ENCODE assay signal across 8 cellular contexts in the genomic region with DNA sequence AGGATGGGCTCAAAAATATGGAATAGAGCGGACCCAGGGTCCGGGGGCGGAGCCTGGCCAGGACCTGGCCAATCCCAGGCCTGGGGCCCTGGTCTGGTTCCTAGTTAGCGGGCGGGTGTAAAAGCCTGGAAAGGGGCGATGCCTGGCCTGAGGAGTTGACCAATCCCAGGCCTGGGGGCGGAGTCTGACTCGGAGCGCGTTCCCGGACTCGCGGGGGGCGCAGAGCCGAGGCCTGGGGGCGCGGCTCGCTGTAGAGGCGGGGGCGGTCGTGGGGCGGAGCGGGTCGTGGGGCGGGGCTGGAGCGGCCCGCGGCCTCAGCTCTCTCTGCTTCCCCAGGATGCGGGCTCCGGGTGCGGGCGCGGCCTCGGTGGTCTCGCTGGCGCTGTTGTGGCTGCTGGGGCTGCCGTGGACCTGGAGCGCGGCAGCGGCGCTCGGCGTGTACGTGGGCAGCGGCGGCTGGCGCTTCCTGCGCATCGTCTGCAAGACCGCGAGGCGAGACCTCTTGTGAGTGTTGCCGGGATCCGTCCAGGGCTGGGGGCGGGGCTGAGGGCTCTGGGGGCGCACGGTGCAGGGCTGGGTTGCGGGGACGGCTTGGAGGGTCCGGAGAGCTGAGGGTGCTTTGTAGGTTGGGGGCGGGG. TPM values are rescaled to one million over a fixed set of nuclear protein-coding genes. Genes with fewer than 3 reads are reported as not detected.
DNase-seq lines count a peak whose midpoint lies in the region; ATAC-seq, FAIRE-seq and TF ChIP-seq lines count a peak whose summit lies in the region.

Gene SLC27A1, plus strand, starts transcription at position 321 of the 638 bp plus-strand sequence. Its CDS starts 17 bp downstream, at position 338.

- no peak; the same call in 1 of the 2 replicates for TF ChIP-seq POLR2A in K562 (conservative IDR thresholded peaks at IDR 0.05)

- no TSS peak for BruUV-seq in K562 (replicated peaks; lab: Mats Ljungman, UMichigan)

- H4K20me1 ChIP-seq in K562 (replicated peaks; ENCODE audit: control insufficient read depth, insufficient read depth, low read length) = no peaks in the 10 kb centered on the region

- ATAC-seq in GM18499 (IDR thresholded peaks at IDR 0.05; ENCODE audit: insufficient read depth, unreplicated experiment) = peak; percentile 46
- ATAC-seq in HG02885 (IDR thresholded peaks at IDR 0.05; ENCODE audit: poor library complexity, unreplicated experiment) = peak; percentile 79
- ATAC-seq in K562 = peak; percentile 95
- ATAC-seq in aorta (ENCODE audit: low FRiP score) = peak; percentile 96

- peaks cover 30 to 43% of the 10 kb centered on the region in 2 experiments for H3K4me1 ChIP-seq in K562 (replicated peaks in 1 of 2; ENCODE audit: control insufficient read depth in 2 of 2, insufficient read depth in 2 of 2, low read length in 2 of 2)
- H3K4me1 ChIP-seq in aorta (ENCODE audit: control insufficient read depth in 1 of 2, insufficient read depth in 2 of 2, low read length in 2 of 2) = no peaks in the 10 kb centered on the region

- no peak for TF ChIP-seq EP300 in K562 (IDR thresholded peaks at IDR 0.05; ENCODE audit: low read length)

- peak within 1 kb of the TSS; percentile 73 for H3K27ac ChIP-seq in K562 (ENCODE audit: extremely low read depth, low read depth, low read length)
- peak within 1 kb of the TSS in 1 of 2 donors; percentile 73 for H3K27ac ChIP-seq in aorta (ENCODE audit: low read depth in 1 of 2, low read length in 2 of 2)

- H3K79me2 ChIP-seq in K562 (ENCODE audit: control insufficient read depth, insufficient read depth, low read length) = no peaks in the 10 kb centered on the region

- H3K36me3 ChIP-seq in K562 (ENCODE audit: control insufficient read depth, insufficient read depth, low read length) (no peaks in the 10 kb centered on the region), aorta (ENCODE audit: control insufficient read depth in 1 of 2, insufficient read depth in 2 of 2, low read length in 1 of 2) (no peaks in the 10 kb centered on the region)

- H3K9me3 ChIP-seq in K562 (replicated peaks; ENCODE audit: control insufficient read depth, insufficient read depth, low read depth, low read length) = peaks cover 2% of the 10 kb centered on the region; the same call in 1 of the 2 replicates
- H3K9me3 ChIP-seq in aorta (ENCODE audit: control insufficient read depth, low read length) = no peaks in the 10 kb centered on the region

- POLR2A ChIA-PET in K562 (lab: Yijun Ruan, JAX) = interaction anchor here (0.6 to 1.0 kb wide), 2 partner anchors 25 to 41 kb away, joined by 3 to 4 read pairs; partner anchors contain the start of gene PGLS

- peak within 1 kb of the TSS; percentile 58 to 92 for H3K9ac ChIP-seq in K562 (ENCODE audit: insufficient read depth in 1 of 2, low read depth in 2 of 2, low read length in 2 of 2)

- intact Hi-C loops in K562 (cut with micrococcal nuclease) = no loop called here
- intact Hi-C loops in aorta (cut with DNase I) = loop anchor here (5.0 to 10.0 kb wide), 2 partner anchors 42 to 384 kb away; partner anchors contain the start of genes PGLS (in 1 of the 2) and RPL18A (in 1 of the 2)

- peak; percentile 97 for FAIRE-seq in K562 (lab: Jason Lieb, UNC)

- WGBS in K562 (ENCODE audit: insufficient coverage, low coverage, missing lambda C conversion rate) = under 1% methylated on average over 46 of the region's 61 CpGs
- 1% methylated on average over 45 to 61 of the region's 61 CpGs for WGBS in aorta, 2 donors

- H3K4me2 ChIP-seq in K562 (ENCODE audit: insufficient read depth, low read length) = peak within 1 kb of the TSS; percentile 96

- no peak for TF ChIP-seq CTCF in K562 (IDR thresholded peaks at IDR 0.05 in 2 of 3, conservative IDR thresholded peaks at IDR 0.05 in 1 of 3; ENCODE audit: insufficient read depth in 2 of 3, low read depth in 1 of 3, low read length in 3 of 3)

- in situ Hi-C loops in K562 (cut with MboI) = no loop called here

- DNase-seq in NCI-H1930 (lab: John Stamatoyannopoulos, UW) (peak; percentile 88 to 92), T-helper 9 cell (peak; percentile 86), K562 (ENCODE audit: extremely low read depth in 1 of 4, low spot score in 3 of 4) (peak; percentile 92 to 99 (median 94)), hypothalamus (lab: John Stamatoyannopoulos, UW) (peak; percentile 85 to 100 (median 99)), retina (peak; percentile 97), aorta (peak; percentile 100)

- no peaks in the 10 kb centered on the region for H3K27me3 ChIP-seq in K562 (ENCODE audit: control insufficient read depth in 2 of 2, insufficient read depth in 2 of 2, low read length in 2 of 2)
- no peaks in the 10 kb centered on the region for H3K27me3 ChIP-seq in aorta (ENCODE audit: control insufficient read depth in 1 of 2, insufficient read depth in 2 of 2, low read length in 1 of 2)

- H2AFZ ChIP-seq in K562 (ENCODE audit: low read depth, low read length) = peak within 1 kb of the TSS; percentile 98

- CTCF ChIA-PET in K562 (lab: Yijun Ruan, JAX; ENCODE audit: low intra/inter-chr PET ratio) = no interaction called here

- TF ChIP-seq RAD21 in K562 (CRISPR knock-in tag; conservative IDR thresholded peaks at IDR 0.05 in 1 of 2, IDR thresholded peaks at IDR 0.05 in 1 of 2) = no peak

- H3K9me1 ChIP-seq in K562 (ENCODE audit: control insufficient read depth, insufficient read depth, low read length) = no peaks in the 10 kb centered on the region

- H3K4me3 ChIP-seq in K562 (peak within 1 kb of the TSS; percentile 76), aorta (ENCODE audit: low read length in 2 of 2) (peak within 1 kb of the TSS; percentile 56 to 62)

TF ChIP-seq in K562, 482 proteins besides CTCF, POLR2A, EP300 and RAD21 (continues in another document):
- TF ChIP-seq, protein P1, sequence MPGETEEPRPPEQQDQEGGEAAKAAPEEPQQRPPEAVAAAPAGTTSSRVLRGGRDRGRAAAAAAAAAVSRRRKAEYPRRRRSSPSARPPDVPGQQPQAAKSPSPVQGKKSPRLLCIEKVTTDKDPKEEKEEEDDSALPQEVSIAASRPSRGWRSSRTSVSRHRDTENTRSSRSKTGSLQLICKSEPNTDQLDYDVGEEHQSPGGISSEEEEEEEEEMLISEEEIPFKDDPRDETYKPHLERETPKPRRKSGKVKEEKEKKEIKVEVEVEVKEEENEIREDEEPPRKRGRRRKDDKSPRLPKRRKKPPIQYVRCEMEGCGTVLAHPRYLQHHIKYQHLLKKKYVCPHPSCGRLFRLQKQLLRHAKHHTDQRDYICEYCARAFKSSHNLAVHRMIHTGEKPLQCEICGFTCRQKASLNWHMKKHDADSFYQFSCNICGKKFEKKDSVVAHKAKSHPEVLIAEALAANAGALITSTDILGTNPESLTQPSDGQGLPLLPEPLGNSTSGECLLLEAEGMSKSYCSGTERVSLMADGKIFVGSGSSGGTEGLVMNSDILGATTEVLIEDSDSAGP (CRISPR knock-in tag; IDR thresholded peaks at IDR 0.05) = no peak
- TF ChIP-seq ZNF444 (CRISPR knock-in tag; IDR thresholded peaks at IDR 0.05) = no peak
- no peak for TF ChIP-seq POU5F1 (IDR thresholded peaks at IDR 0.05; ENCODE audit: borderline replicate concordance, low read depth, low read length, partially characterized antibody)
- TF ChIP-seq ZNF311 (CRISPR knock-in tag; IDR thresholded peaks at IDR 0.05) = no peak
- no peak for TF ChIP-seq JUN (IDR thresholded peaks at IDR 0.05; ENCODE audit: borderline replicate concordance, low read depth, low read length)
- no peak for TF ChIP-seq JUN (CRISPR knock-in tag; IDR thresholded peaks at IDR 0.05; ENCODE audit: borderline replicate concordance)
- TF ChIP-seq ZNF431 (CRISPR knock-in tag; IDR thresholded peaks at IDR 0.05) = no peak

RNA-seq across cellular contexts. Expression of gene SLC27A1, which starts in this region (rescaled TPM):
- 4.5 and 13.1 TPM in 2 replicates for total RNA-seq in K562 (2011; cell fraction: chromatin; rRNA removed; ENCODE audit: low replicate concordance)
- 8.3 and 9.1 TPM in 2 replicates for total RNA-seq in K562 (2011; cell fraction: nucleolus; rRNA removed)
- 5.7 and 7.9 TPM in 2 replicates for total RNA-seq in K562 (2011; cell fraction: nucleoplasm; rRNA removed)
- 1.9 and 2.8 TPM in 2 replicates for total RNA-seq in K562 (2014; rRNA removed)
- 0.38 and 0.44 TPM in 2 replicates for total RNA-seq in K562 (2014; rRNA removed; fragmentation: Illumina TruSeq; extraction: Trizol)
- 0.79 and 1.0 TPM in 2 replicates for total RNA-seq in K562 (2015; rRNA removed; fragmentation: Illumina TruSeq; extraction: Trizol)
- 1.6 and 2.0 TPM in 2 replicates for total RNA-seq in K562 (2021)
- 1.4 and 1.7 TPM in 2 replicates for polyA plus RNA-seq in K562 (2011; rRNA removed)
- 1.8 and 3.5 TPM in 2 replicates for polyA plus RNA-seq in K562 (2011; cell fraction: cytosol; rRNA removed)
- 7.2 and 8.8 TPM in 2 replicates for polyA plus RNA-seq in K562 (2011; cell fraction: nucleus; rRNA removed)
- polyA plus RNA-seq in K562 (2012) = 1.8 and 4.7 TPM in 2 replicates
- polyA plus RNA-seq in K562 (2014; fragmentation: Illumina TruSeq; extraction: Trizol) = 1.1 and 1.3 TPM in 2 replicates
- polyA plus RNA-seq in K562 (2014; fragmentation: Nextera tagmentation; extraction: Ambion mirVana) = under 1 TPM; 0.06 to 0.10 TPM
- polyA plus RNA-seq in K562 (2014; rRNA removed) = 2.0 and 3.0 TPM in 2 replicates
- polyA minus RNA-seq in K562 (2011; rRNA and poly(A)+ RNA removed) = 0.81 and 0.84 TPM in 2 replicates
- polyA minus RNA-seq in K562 (2011; cell fraction: cytosol; rRNA and poly(A)+ RNA removed) = 2.1 and 3.7 TPM in 2 replicates
- 1.8 and 1.9 TPM in 2 replicates for polyA minus RNA-seq in K562 (2011; cell fraction: nucleus; rRNA and poly(A)+ RNA removed)
- total RNA-seq in aorta = 10 to 100 TPM; 12.0 to 22.2 TPM
- polyA plus RNA-seq in aorta = 10 to 100 TPM in 1 of 2 donors, 1 to 10 TPM in 1; 6.8 to 37.8 TPM

Comparison
In these comparisons a context has a peak if more than half of its experiments do, and no peak if none do; other contexts are left out.
1. ATAC-seq: peak in every context shown above with its lines; median percentile 96 in aorta; 95 in K562; 79 in HG02885; 46 in GM18499.